27 cellular contexts compared by ENCODE assay signal in genomic region chr7:149769915-149770314, GRCh38.
"Had no signal": no experiment of that assay in that cellular context is flagged by ENCODE, and none has a peak within 500 bp of the region (broad histone marks: within the 10 kb centered on the region; RNA-seq: fewer than 3 reads in every experiment).

No MANE protein-coding gene starts in this region.

- H3K4me2 ChIP-seq: smooth muscle cell had no signal

- H3K9me3 ChIP-seq: lower lobe of right lung, prostate gland, right atrium auricular region, suprapubic skin, transverse colon, upper lobe of right lung, uterus had no signal

- H3K36me3 ChIP-seq: prostate gland, right atrium auricular region, transverse colon, uterus had no signal

- H3K4me1 ChIP-seq: prostate gland, uterus had no signal

- ATAC-seq: effector memory CD8-positive, alpha-beta T cell; left colon; left ventricle myocardium superior; lower lobe of right lung; sciatic nerve; stimulated activated naive CD8-positive, alpha-beta T cell treated with anti-CD3 and anti-CD28 coated beads, Interleukin-15, amount 100 ng/mL, for 72 hours; upper lobe of right lung had no signal

- H3K9me3 Mint-ChIP-seq: effector memory CD8-positive, alpha-beta T cell; immature natural killer cell; stimulated activated naive CD8-positive, alpha-beta T cell treated with anti-CD3 and anti-CD28 coated beads, Interleukin-15, amount 100 ng/mL, for 72 hours had no signal

- H3K27ac ChIP-seq: lower lobe of right lung, prostate gland, right atrium auricular region, suprapubic skin, upper lobe of right lung, uterus had no signal

- H3K27ac Mint-ChIP-seq: effector memory CD8-positive, alpha-beta T cell; nephron progenitor cell; stimulated activated naive CD8-positive, alpha-beta T cell treated with anti-CD3 and anti-CD28 coated beads, Interleukin-15, amount 100 ng/mL, for 72 hours had no signal

- FAIRE-seq: endometrium, frontal cortex had no signal

- H3K4me3 ChIP-seq: lower lobe of right lung, prostate gland, right atrium auricular region, smooth muscle cell, suprapubic skin, transverse colon, upper lobe of right lung, uterus had no signal

- DNase-seq: cortex of kidney; effector memory CD8-positive, alpha-beta T cell; hypothalamus; immature natural killer cell; islet precursor cell; kidney glomerular epithelial cell; left colon; left ventricle myocardium superior; lower lobe of right lung; nephron progenitor cell; nucleus accumbens; stimulated activated CD4-positive, alpha-beta T cell treated with anti-CD3 and anti-CD28 coated beads, Interleukin-12 subunit alpha, Interleukin-12 subunit beta, amount 100 ng/mL, for 4 hours; stimulated activated CD4-positive, alpha-beta T cell treated with anti-CD3 and anti-CD28 coated beads, Interleukin-1b, Interleukin-23, amount 100 ng/mL, for 48 hours; stimulated activated CD4-positive, alpha-beta T cell treated with anti-CD3 and anti-CD28 coated beads, Interleukin-4, amount 100 ng/mL, for 1 hour; stimulated activated CD8-positive, alpha-beta memory T cell treated with anti-CD3 and anti-CD28 coated beads, Interleukin-4, amount 100 ng/mL, for 48 hours; stimulated activated naive CD4-positive, alpha-beta T cell; stimulated activated naive CD8-positive, alpha-beta T cell treated with anti-CD3 and anti-CD28 coated beads, Interleukin-15, amount 100 ng/mL, for 72 hours; transverse colon; upper lobe of right lung; uterus had no signal

- H3K27me3 Mint-ChIP-seq: effector memory CD8-positive, alpha-beta T cell had no signal

- H3K27me3 ChIP-seq: right atrium auricular region, upper lobe of right lung, uterus had no signal

- H3K4me3 Mint-ChIP-seq: stimulated activated naive CD8-positive, alpha-beta T cell treated with anti-CD3 and anti-CD28 coated beads, Interleukin-15, amount 100 ng/mL, for 72 hours had no signal
